In the genomic region with DNA sequence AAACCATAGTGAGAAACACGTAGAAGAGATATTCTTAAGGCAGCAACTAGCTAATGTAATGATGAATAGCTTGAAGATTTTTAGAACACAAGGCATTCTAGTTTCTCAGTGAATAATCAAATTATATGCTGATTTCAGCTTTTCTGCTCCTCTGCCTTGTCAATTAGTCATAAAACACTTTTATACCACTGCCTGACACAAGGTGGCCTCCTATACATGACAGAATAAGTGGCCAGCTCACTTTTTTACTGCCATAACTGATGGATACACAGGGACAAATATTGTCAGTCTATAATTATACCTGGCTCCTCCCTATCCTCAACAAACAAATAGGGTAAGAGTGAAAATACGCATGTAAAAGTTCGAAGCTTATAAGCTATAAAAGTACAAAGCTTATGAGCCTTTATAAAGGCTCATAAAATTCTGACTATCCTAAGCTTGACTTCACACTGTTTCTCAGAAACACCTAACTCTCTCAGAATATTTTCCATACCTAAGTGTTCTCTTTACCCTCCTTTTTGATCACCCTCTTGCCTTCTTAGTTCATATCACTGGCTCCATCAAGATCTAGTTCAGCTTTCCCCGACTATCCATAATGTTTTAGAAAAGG, we compare ENCODE assay signal across 9 cellular contexts.
DNase-seq lines count a peak whose midpoint lies in the region; ATAC-seq and TF ChIP-seq lines count a peak whose summit lies in the region.
"Had no signal": no experiment of that assay in that cellular context is flagged by ENCODE, and none has a peak within 500 bp of the region (broad histone marks: within the 10 kb centered on the region; RNA-seq: fewer than 3 reads in every experiment).

No MANE protein-coding gene starts in this region.

- CTCF ChIA-PET in Panc1 (lab: Charles Lee): interaction anchor here (0.5 to 2.1 kb wide), 18 partner anchors 10 to 401 kb away, joined by 3 to 17 read pairs (median 4); partner anchors contain the start of genes DAPK2 and HERC1

- H3K4me1 ChIP-seq in Panc1 (ENCODE audit: control insufficient read depth, insufficient read depth, low read length): no peaks in the 10 kb centered on the region
- H3K4me1 ChIP-seq: BLaER1 had no signal

- BruUV-seq in Panc1 (replicated peaks; lab: Mats Ljungman, UMichigan): no TSS peak

- POLR2A ChIA-PET in Panc1 (lab: Charles Lee): interaction anchor here (0.6 kb wide), 3 partner anchors 241 to 284 kb away, joined by 3 to 4 read pairs (median 3); no protein-coding TSS in a partner anchor

- no peaks in the 10 kb centered on the region for H3K36me3 ChIP-seq in Panc1 (ENCODE audit: control insufficient read depth, insufficient read depth, low read length)

- peaks cover 33% of the 10 kb centered on the region for H3K36me3 Mint-ChIP-seq in brain

- intact Hi-C loops in Panc1 (cut with micrococcal nuclease; ENCODE audit: unreplicated experiment): loop anchor here (1.0 kb wide), 2 partner anchors 139 to 315 kb away; no protein-coding TSS in a partner anchor

- H3K9me3 ChIP-seq in Panc1 (ENCODE audit: control insufficient read depth, insufficient read depth, low read depth, low read length): no peaks in the 10 kb centered on the region

- no peak overlapping the region for H3K27ac Mint-ChIP-seq in brain

- no peak overlapping the region for H3K27ac ChIP-seq in Panc1 (ENCODE audit: low read length)
- H3K27ac ChIP-seq: BLaER1 had no signal

- peaks cover 0 to 4% (median 0%) of the 10 kb centered on the region in 5 experiments for H3K9me3 Mint-ChIP-seq in brain

- TF ChIP-seq CTCF in Panc1 (IDR thresholded peaks at IDR 0.05) (peak; percentile 75; the same call in 1 of the 2 replicates), brain (conservative IDR thresholded peaks at IDR 0.05) (peak; percentile 86 to 89)

- in situ Hi-C loops in Panc1 (cut with HindIII; ENCODE audit: low pct_unique_long_range_greater_than_20kb, low sequenced_read_pairs): no loop called here

- H3K4me3 Mint-ChIP-seq in brain: no peak overlapping the region

- H3K27me3 Mint-ChIP-seq in brain: no peaks in the 10 kb centered on the region

- DNase-seq in NCI-H1436 (lab: John Stamatoyannopoulos, UW) (peak; percentile 32), NCI-H1436 treated with DMSO at 0.1 percent for 48 hours (lab: John Stamatoyannopoulos, UW) (no peak), HuH-7.5 (ENCODE audit: low spot score) (peak; percentile 12), Panc1 (ENCODE audit: low read depth, low spot score) (peak; percentile 51), inferior parietal cortex (ENCODE audit: extremely low spot score) (peak; percentile 77)
- peak; percentile 10 to 24 for DNase-seq in stimulated activated CD4-positive, alpha-beta T cell treated with anti-CD3 and anti-CD28 coated beads, Interleukin-2, amount 100 ng/mL, for 48 hours
- no peak for DNase-seq in activated CD8-positive, alpha-beta memory T cell treated with anti-CD3 and anti-CD28 coated beads for 24 hours

- ATAC-seq in Panc1: peak; percentile 84

- no peak overlapping the region for H3K4me3 ChIP-seq in Panc1 (ENCODE audit: low read depth in 2 of 2, low read length in 2 of 2)
- H3K4me3 ChIP-seq: BLaER1 had no signal

- no peaks in the 10 kb centered on the region for H3K4me1 Mint-ChIP-seq in brain

- no peaks in the 10 kb centered on the region for H3K27me3 ChIP-seq in Panc1 (ENCODE audit: control insufficient read depth, insufficient read depth, low read length)
- H3K27me3 ChIP-seq: BLaER1 had no signal

Comparison
In these comparisons a context has a peak if more than half of its experiments do, and no peak if none do; other contexts are left out.
1. DNase-seq: peak in NCI-H1436 (single experiment), HuH-7.5 (single experiment), Panc1 (single experiment), inferior parietal cortex (single experiment) and stimulated activated CD4-positive, alpha-beta T cell treated with anti-CD3 and anti-CD28 coated beads, Interleukin-2, amount 100 ng/mL, for 48 hours (2 of 2); none in NCI-H1436 treated with DMSO at 0.1 percent for 48 hours (single experiment) and activated CD8-positive, alpha-beta memory T cell treated with anti-CD3 and anti-CD28 coated beads for 24 hours (single experiment).